1 cellular context compared by ENCODE assay signal in genomic region chr6:46851576-46851975, GRCh38.
A peak's percentile ranks its signal among the peaks of the same experiment; 100 is the strongest.
TF ChIP-seq lines count a peak whose summit lies in the region.

No MANE protein-coding gene starts in this region.

TF ChIP-seq in HepG2, 621 proteins besides CTCF, POLR2A, EP300 and RAD21:
- TF ChIP-seq, protein P1, sequence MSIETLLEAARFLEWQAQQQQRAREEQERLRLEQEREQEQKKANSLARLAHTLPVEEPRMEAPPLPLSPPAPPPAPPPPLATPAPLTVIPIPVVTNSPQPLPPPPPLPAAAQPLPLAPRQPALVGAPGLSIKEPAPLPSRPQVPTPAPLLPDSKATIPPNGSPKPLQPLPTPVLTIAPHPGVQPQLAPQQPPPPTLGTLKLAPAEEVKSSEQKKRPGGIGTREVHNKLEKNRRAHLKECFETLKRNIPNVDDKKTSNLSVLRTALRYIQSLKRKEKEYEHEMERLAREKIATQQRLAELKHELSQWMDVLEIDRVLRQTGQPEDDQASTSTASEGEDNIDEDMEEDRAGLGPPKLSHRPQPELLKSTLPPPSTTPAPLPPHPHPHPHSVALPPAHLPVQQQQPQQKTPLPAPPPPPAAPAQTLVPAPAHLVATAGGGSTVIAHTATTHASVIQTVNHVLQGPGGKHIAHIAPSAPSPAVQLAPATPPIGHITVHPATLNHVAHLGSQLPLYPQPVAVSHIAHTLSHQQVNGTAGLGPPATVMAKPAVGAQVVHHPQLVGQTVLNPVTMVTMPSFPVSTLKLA (IDR thresholded peaks at IDR 0.05) = peak; percentile 85
TF ChIP-seq in HepG2: peak in this region for 1; not testable (repeated sequence) for 620.
